9 cellular contexts compared by ENCODE assay signal in genomic region chr6:42025066-42025789, GRCh38. TPM values are rescaled to one million over a fixed set of nuclear protein-coding genes. Genes with fewer than 3 reads are reported as not detected.
DNase-seq lines count a peak whose midpoint lies in the region; ATAC-seq and TF ChIP-seq lines count a peak whose summit lies in the region.
"Had no signal": no experiment of that assay in that cellular context is flagged by ENCODE, and none has a peak within 500 bp of the region (broad histone marks: within the 10 kb centered on the region; RNA-seq: fewer than 3 reads in every experiment).

No MANE protein-coding gene starts in this region.

- no peaks in the 10 kb centered on the region for H3K9me3 ChIP-seq in neutrophil
- H3K9me3 ChIP-seq in upper lobe of right lung = no peaks in the 10 kb centered on the region
- no peaks in the 10 kb centered on the region for H3K9me3 ChIP-seq in colonic mucosa
- H3K9me3 ChIP-seq: SJSA1 had no signal

- H3K9me3 Mint-ChIP-seq in T-helper 1 cell treated with Interleukin-12 subunit alpha and Interleukin-12 subunit beta and Interleukin-4 antibody, amounts not matched to agents 30 μg/mL and 1 μg/mL, for 36 hours = no peaks in the 10 kb centered on the region

- peak overlapping the region; percentile 96 for H3K27ac ChIP-seq in neutrophil
- H3K27ac ChIP-seq in upper lobe of right lung = no peak overlapping the region
- no peak overlapping the region for H3K27ac ChIP-seq in colonic mucosa
- H3K27ac ChIP-seq: SJSA1 had no signal

- H3K27ac Mint-ChIP-seq in T-helper 1 cell treated with Interleukin-12 subunit alpha and Interleukin-12 subunit beta and Interleukin-4 antibody, amounts not matched to agents 30 μg/mL and 1 μg/mL, for 36 hours = peak overlapping the region; percentile 77

- no peak overlapping the region for H3K4me3 Mint-ChIP-seq in T-helper 1 cell treated with Interleukin-12 subunit alpha and Interleukin-12 subunit beta and Interleukin-4 antibody, amounts not matched to agents 30 μg/mL and 1 μg/mL, for 36 hours

- peak; percentile 46 for ATAC-seq in HG02571 (IDR thresholded peaks at IDR 0.05; ENCODE audit: unreplicated experiment)
- no peak for ATAC-seq in upper lobe of right lung

- H3K4me1 Mint-ChIP-seq in T-helper 1 cell treated with Interleukin-12 subunit alpha and Interleukin-12 subunit beta and Interleukin-4 antibody, amounts not matched to agents 30 μg/mL and 1 μg/mL, for 36 hours (ENCODE audit: low read depth) = peaks cover 69% of the 10 kb centered on the region

- DNase-seq in T-helper 1 cell = no peak
- DNase-seq in MV-4-11 (lab: John Stamatoyannopoulos, UW) = peak; percentile 52
- DNase-seq in upper lobe of right lung = no peak
- DNase-seq in colonic mucosa = no peak
- no peak for DNase-seq in hepatic stellate cell (ENCODE audit: low spot score)

- intact Hi-C loops in upper lobe of right lung (cut with DNase I) = no loop called here
- intact Hi-C loops in colonic mucosa (cut with DNase I) = no loop called here

- H3K36me3 ChIP-seq in neutrophil (no peaks in the 10 kb centered on the region), upper lobe of right lung (peaks cover 6% of the 10 kb centered on the region), colonic mucosa (no peaks in the 10 kb centered on the region)
- H3K36me3 ChIP-seq: SJSA1 had no signal

- H3K4me1 ChIP-seq in neutrophil (ENCODE audit: control insufficient read depth in 1 of 2, insufficient read depth in 1 of 2, low read depth in 1 of 2, low read length in 1 of 2) (peaks cover 65 to 72% of the 10 kb centered on the region in 2 experiments), upper lobe of right lung (peaks cover 46% of the 10 kb centered on the region), colonic mucosa (no peaks in the 10 kb centered on the region)

- H3K4me3 ChIP-seq in neutrophil (ENCODE audit: low read depth in 1 of 2, low read length in 1 of 2) (no peak overlapping the region), upper lobe of right lung (no peak overlapping the region), colonic mucosa (no peak overlapping the region)
- H3K4me3 ChIP-seq: SJSA1 had no signal

- H3K27me3 Mint-ChIP-seq in T-helper 1 cell treated with Interleukin-12 subunit alpha and Interleukin-12 subunit beta and Interleukin-4 antibody, amounts not matched to agents 30 μg/mL and 1 μg/mL, for 36 hours (ENCODE audit: low read depth) = no peaks in the 10 kb centered on the region

- H3K36me3 Mint-ChIP-seq in T-helper 1 cell treated with Interleukin-12 subunit alpha and Interleukin-12 subunit beta and Interleukin-4 antibody, amounts not matched to agents 30 μg/mL and 1 μg/mL, for 36 hours (ENCODE audit: low read depth) = peaks cover 38% of the 10 kb centered on the region

- no peak overlapping the region for H3K9ac ChIP-seq in colonic mucosa (ENCODE audit: low read depth in 2 of 2, low read length in 2 of 2)

- H3K27me3 ChIP-seq in neutrophil (no peaks in the 10 kb centered on the region), upper lobe of right lung (no peaks in the 10 kb centered on the region), colonic mucosa (no peaks in the 10 kb centered on the region)
- H3K27me3 ChIP-seq: SJSA1 had no signal

- TF ChIP-seq CTCF in neutrophil (IDR thresholded peaks at IDR 0.05) (no peak), upper lobe of right lung (IDR thresholded peaks at IDR 0.05) (no peak), colonic mucosa (IDR thresholded peaks at IDR 0.05) (no peak)

RNA-seq across cellular contexts. Expression of gene TAF8, which starts 25.1 kb away (rescaled TPM):
- 31.1 TPM for total RNA-seq in upper lobe of right lung
- total RNA-seq in colonic mucosa = 10 to 100 TPM; 20.5 to 21.2 TPM
